ENCODE assay signal across 21 cellular contexts in genomic region chr1:221672160-221672762, GRCh38.
DNase-seq lines count a peak whose midpoint lies in the region; ATAC-seq and TF ChIP-seq lines count a peak whose summit lies in the region.
"Had no signal": no experiment of that assay in that cellular context is flagged by ENCODE, and none has a peak within 500 bp of the region (broad histone marks: within the 10 kb centered on the region; RNA-seq: fewer than 3 reads in every experiment).

No MANE protein-coding gene starts in this region.

- no peaks in the 10 kb centered on the region for H3K27me3 ChIP-seq in MG63
- H3K27me3 ChIP-seq: neural progenitor cell, uterus had no signal

- no peaks in the 10 kb centered on the region for H3K9me3 ChIP-seq in MG63
- H3K9me3 ChIP-seq: uterus had no signal

- no peak for ATAC-seq in HG02884 (IDR thresholded peaks at IDR 0.05; ENCODE audit: unreplicated experiment)
- ATAC-seq: activated CD8-positive, alpha-beta memory T cell treated with anti-CD3 and anti-CD28 coated beads, Interleukin-2, amount 10 ng/mL, durations not matched to agents 7 days and 5 days; sciatic nerve had no signal

- TF ChIP-seq CTCF in cardiac fibroblast (IDR thresholded peaks at IDR 0.05; ENCODE audit: low read depth, low read length): no peak

- no peak overlapping the region for H3K4me3 ChIP-seq in MG63
- no peak overlapping the region for H3K4me3 ChIP-seq in cardiac fibroblast (replicated peaks in 1 of 2; ENCODE audit: low read depth in 2 of 2, low read length in 2 of 2)
- H3K4me3 ChIP-seq: lung, neural progenitor cell, uterus had no signal

- DNase-seq in AG08395 (ENCODE audit: low spot score) (peak; percentile 31), MG63 (peak; percentile 25), cardiac fibroblast (ENCODE audit: low read depth in 2 of 2) (peak; percentile 56 to 88), kidney glomerular epithelial cell (lab: John Stamatoyannopoulos, UW) (peak; percentile 20), hypothalamus (lab: John Stamatoyannopoulos, UW) (no peak), mucosa of gallbladder (ENCODE audit: low spot score) (no peak)
- DNase-seq in activated CD8-positive, alpha-beta memory T cell treated with anti-CD3 and anti-CD28 coated beads, Interleukin-2, amount 50 U/mL, for 48 hours: no peak
- DNase-seq: activated CD4-positive, CD25-positive, alpha-beta regulatory T cell; activated CD8-positive, alpha-beta memory T cell treated with anti-CD3 and anti-CD28 coated beads, Interleukin-2, amount 10 ng/mL, durations not matched to agents 7 days and 5 days; activated naive CD4-positive, alpha-beta T cell; cerebellar nuclear complex; GOT3; Kasumi-1; NCI-H187; NCI-H526 treated with DMSO at 0.1 percent for 48 hours; stimulated activated naive CD4-positive, alpha-beta T cell; uterus had no signal

- H3K36me3 ChIP-seq in MG63: no peaks in the 10 kb centered on the region
- H3K36me3 ChIP-seq: neural progenitor cell, uterus had no signal

Comparison
In these comparisons a context has a peak if more than half of its experiments do, and no peak if none do; other contexts are left out.
1. DNase-seq: peak in AG08395 (single experiment), MG63 (single experiment), cardiac fibroblast (2 of 2) and kidney glomerular epithelial cell (single experiment); none in hypothalamus (0 of 51), mucosa of gallbladder (single experiment) and activated CD8-positive, alpha-beta memory T cell treated with anti-CD3 and anti-CD28 coated beads, Interleukin-2, amount 50 U/mL, for 48 hours (single experiment).